Comparison of ENCODE assay signal across 11 cellular contexts in the genomic region with DNA sequence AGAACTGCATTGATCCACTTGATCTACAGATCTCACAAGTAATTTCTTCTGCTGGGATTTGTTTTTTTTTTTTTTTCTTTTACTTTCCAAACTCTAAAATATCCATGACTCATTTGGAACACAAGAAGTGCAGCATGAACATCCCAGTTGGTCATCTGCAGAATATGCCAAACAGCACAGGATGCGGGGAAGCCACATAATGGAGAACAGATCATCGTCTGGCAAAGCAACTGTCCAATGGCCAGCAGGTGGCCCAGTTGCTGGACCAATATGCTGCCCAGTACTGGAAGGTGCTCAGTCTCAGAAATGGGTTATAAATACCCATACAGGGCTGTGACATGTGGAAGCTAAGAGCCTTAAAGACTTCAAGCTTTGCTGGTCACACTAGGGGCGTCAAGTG.
DNase-seq lines count a peak whose midpoint lies in the region; ATAC-seq and TF ChIP-seq lines count a peak whose summit lies in the region.
"Had no signal": no experiment of that assay in that cellular context is flagged by ENCODE, and none has a peak within 500 bp of the region (broad histone marks: within the 10 kb centered on the region; RNA-seq: fewer than 3 reads in every experiment).

No MANE protein-coding gene starts in this region.

- POLR2A ChIA-PET in Caco-2 (lab: Charles Lee), result no interaction called here

- intact Hi-C loops in Caco-2 (cut with micrococcal nuclease; ENCODE audit: unreplicated experiment), result no loop called here
- intact Hi-C loops in dorsolateral prefrontal cortex (cut with DNase I), result no loop called here
- intact Hi-C loops in uterus (cut with DNase I; ENCODE audit: low total_unique reads), result no loop called here

- H3K4me3 ChIP-seq in Caco-2 (ENCODE audit: low read depth, low read length) (no peak overlapping the region), dorsolateral prefrontal cortex (no peak overlapping the region), osteoblast (ENCODE audit: insufficient read depth, low read length) (no peak overlapping the region), uterus (no peak overlapping the region)

- H2AFZ ChIP-seq in osteoblast (ENCODE audit: low read length), result no peak overlapping the region

- ATAC-seq in GM21447 (IDR thresholded peaks at IDR 0.05; ENCODE audit: unreplicated experiment), result no peak
- ATAC-seq: activated CD4-positive, CD25-positive, alpha-beta regulatory T cell treated with anti-CD3 and anti-CD28 coated beads, Interleukin-2, amount 50 U/mL, for 24 hours had no signal

- no peak overlapping the region for H3K27ac ChIP-seq in dorsolateral prefrontal cortex
- H3K27ac ChIP-seq in osteoblast (ENCODE audit: low read depth, low read length), result no peak overlapping the region
- H3K27ac ChIP-seq in uterus, result no peak overlapping the region

- no peak overlapping the region for H3K27ac Mint-ChIP-seq in Caco-2 (ENCODE audit: unreplicated experiment)
- H3K27ac Mint-ChIP-seq: activated naive CD8-positive, alpha-beta T cell treated with anti-CD3 and anti-CD28 coated beads for 36 hours had no signal

- H3K4me1 Mint-ChIP-seq in Caco-2 (ENCODE audit: low read depth, unreplicated experiment), result peaks cover 7% of the 10 kb centered on the region
- H3K4me1 Mint-ChIP-seq: activated naive CD8-positive, alpha-beta T cell treated with anti-CD3 and anti-CD28 coated beads for 36 hours had no signal

- H3K4me1 ChIP-seq in Caco-2, result no peaks in the 10 kb centered on the region
- peaks cover 4% of the 10 kb centered on the region for H3K4me1 ChIP-seq in osteoblast (ENCODE audit: insufficient read depth, low read length)
- H3K4me1 ChIP-seq in uterus, result no peaks in the 10 kb centered on the region

- peaks cover 22% of the 10 kb centered on the region for H3K9me3 Mint-ChIP-seq in Caco-2 (ENCODE audit: unreplicated experiment)

- no peak for TF ChIP-seq POLR2A in uterus (IDR thresholded peaks at IDR 0.05)

- DNase-seq in Caco-2 (no peak), NCI-H524 (lab: John Stamatoyannopoulos, UW) (peak; percentile 51 to 73), dorsolateral prefrontal cortex (peak in 8 of 10 donors; percentile 24 to 81 (median 46)), osteoblast (ENCODE audit: insufficient read length, low spot score, missing footprints) (peak; percentile 86), mesenteric fat pad (ENCODE audit: low spot score) (no peak), uterus (no peak)
- DNase-seq in activated CD8-positive, alpha-beta memory T cell treated with anti-CD3 and anti-CD28 coated beads, Interleukin-2, amount 50 U/mL, for 4 hours, result no peak
- DNase-seq: activated naive CD8-positive, alpha-beta T cell treated with anti-CD3 and anti-CD28 coated beads for 36 hours; NCI-H510A had no signal

- H3K4me3 Mint-ChIP-seq in Caco-2 (ENCODE audit: unreplicated experiment), result no peak overlapping the region
- H3K4me3 Mint-ChIP-seq: activated naive CD8-positive, alpha-beta T cell treated with anti-CD3 and anti-CD28 coated beads for 36 hours had no signal

- H3K27me3 Mint-ChIP-seq in Caco-2 (ENCODE audit: insufficient read depth, unreplicated experiment), result no peaks in the 10 kb centered on the region
- H3K27me3 Mint-ChIP-seq: activated naive CD8-positive, alpha-beta T cell treated with anti-CD3 and anti-CD28 coated beads for 36 hours had no signal

- H3K79me2 ChIP-seq in osteoblast (ENCODE audit: insufficient read depth, low read length), result no peaks in the 10 kb centered on the region

- CTCF ChIA-PET in Caco-2 (lab: Charles Lee), result no interaction called here

- H3K27me3 ChIP-seq in Caco-2 (replicated peaks; ENCODE audit: control insufficient read depth, insufficient read depth, low read length) (no peaks in the 10 kb centered on the region), dorsolateral prefrontal cortex (no peaks in the 10 kb centered on the region), osteoblast (ENCODE audit: insufficient read depth, low read length) (no peaks in the 10 kb centered on the region), uterus (no peaks in the 10 kb centered on the region)

- TF ChIP-seq CTCF in Caco-2 (IDR thresholded peaks at IDR 0.05; ENCODE audit: insufficient read depth in 1 of 2, low read depth in 1 of 2, low read length in 1 of 2, severe bottlenecking in 1 of 2, unreplicated experiment in 1 of 2), result peak; percentile 35 to 46
- TF ChIP-seq CTCF in dorsolateral prefrontal cortex (IDR thresholded peaks at IDR 0.05 in 54 of 56, conservative IDR thresholded peaks at IDR 0.05 in 2 of 56; ENCODE audit: low read depth in 1 of 56, partially characterized antibody in 56 of 56), result peak in 32 of 56 donors; percentile 8 to 53 (median 20)
- peak; percentile 38 for TF ChIP-seq CTCF in osteoblast (IDR thresholded peaks at IDR 0.05; ENCODE audit: extremely low read depth, low read depth, low read length)
- no peak for TF ChIP-seq CTCF in uterus (IDR thresholded peaks at IDR 0.05)

- H3K36me3 ChIP-seq in Caco-2 (ENCODE audit: control insufficient read depth, insufficient read depth, low read length), result no peaks in the 10 kb centered on the region
- H3K36me3 ChIP-seq in osteoblast (ENCODE audit: insufficient read depth, low read length), result no peaks in the 10 kb centered on the region
- H3K36me3 ChIP-seq in uterus, result no peaks in the 10 kb centered on the region

- no peak overlapping the region for H3K4me2 ChIP-seq in osteoblast (ENCODE audit: insufficient read depth, low read length)

- H3K9me3 ChIP-seq in Caco-2 (no peaks in the 10 kb centered on the region), osteoblast (ENCODE audit: low read depth, low read length) (no peaks in the 10 kb centered on the region), uterus (no peaks in the 10 kb centered on the region)

- H4K20me1 ChIP-seq in osteoblast (ENCODE audit: insufficient read depth, low read length), result no peaks in the 10 kb centered on the region

- H3K36me3 Mint-ChIP-seq in Caco-2 (ENCODE audit: insufficient read depth, unreplicated experiment), result no peaks in the 10 kb centered on the region
- H3K36me3 Mint-ChIP-seq: activated naive CD8-positive, alpha-beta T cell treated with anti-CD3 and anti-CD28 coated beads for 36 hours had no signal

- no TSS peak for BruUV-seq in Caco-2 (replicated peaks; lab: Mats Ljungman, UMichigan)

Comparison
In these comparisons a context has a peak if more than half of its experiments do, and no peak if none do; other contexts are left out.
1. DNase-seq: peak in NCI-H524 (2 of 2), dorsolateral prefrontal cortex (8 of 10) and osteoblast (single experiment); none in Caco-2 (0 of 2), activated CD8-positive, alpha-beta memory T cell treated with anti-CD3 and anti-CD28 coated beads, Interleukin-2, amount 50 U/mL, for 4 hours (single experiment), mesenteric fat pad (single experiment) and uterus (0 of 2).
2. CTCF ChIP-seq: peak in Caco-2 (2 of 2), dorsolateral prefrontal cortex (32 of 56) and osteoblast (single experiment); none in uterus (0 of 4).